ENCODE assay signal across 10 cellular contexts in the genomic region with DNA sequence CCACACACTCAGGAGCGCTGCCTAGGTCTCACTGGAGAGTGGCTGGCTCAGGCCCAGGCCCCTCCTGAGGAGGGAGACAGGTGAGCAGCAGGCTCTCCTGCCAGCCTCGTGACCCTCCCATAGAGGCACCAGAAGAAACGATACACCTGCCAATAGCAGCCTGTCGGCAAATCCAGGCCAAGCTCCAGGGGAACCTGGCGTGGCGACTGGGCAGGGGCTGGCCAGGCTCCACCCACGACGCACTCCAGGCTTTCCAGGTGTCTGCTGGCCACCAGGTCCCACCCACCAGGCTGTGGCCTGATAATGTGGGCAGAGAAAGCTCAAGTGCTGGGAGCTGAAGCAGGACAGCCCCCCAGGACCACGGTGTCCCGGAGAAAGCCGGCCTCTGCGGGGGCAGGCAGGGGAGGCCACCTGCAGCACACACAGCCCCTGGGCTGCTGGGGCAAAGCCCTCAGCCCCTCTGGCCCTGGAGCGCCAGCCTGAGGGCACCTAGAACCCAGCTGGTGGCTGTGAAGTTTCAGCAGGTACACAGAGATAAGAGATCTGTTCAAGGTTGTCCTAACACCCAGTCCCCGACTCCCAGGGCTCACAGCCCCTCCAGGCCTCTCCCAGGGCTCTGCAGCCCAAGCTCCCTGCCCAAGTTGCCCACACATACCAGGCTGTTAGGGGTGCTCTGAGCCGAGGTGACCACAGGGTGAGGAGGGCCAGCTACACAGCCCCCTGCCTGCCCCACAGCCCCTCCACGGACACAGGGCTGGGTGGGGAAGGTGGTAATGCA. TPM values are rescaled to one million over a fixed set of nuclear protein-coding genes. Genes with fewer than 3 reads are reported as not detected.
DNase-seq lines count a peak whose midpoint lies in the region; ATAC-seq and TF ChIP-seq lines count a peak whose summit lies in the region.
"Had no signal": no experiment of that assay in that cellular context is flagged by ENCODE, and none has a peak within 500 bp of the region (broad histone marks: within the 10 kb centered on the region; RNA-seq: fewer than 3 reads in every experiment).

No MANE protein-coding gene starts in this region.

- TF ChIP-seq CTCF in body of pancreas (IDR thresholded peaks at IDR 0.05) = peak in 1 of 7 experiments; percentile 0

- peak; percentile 80 for ATAC-seq in body of pancreas
- ATAC-seq in GM19035 (IDR thresholded peaks at IDR 0.05; ENCODE audit: unreplicated experiment) = no peak

- H3K9me3 ChIP-seq in body of pancreas (no peaks in the 10 kb centered on the region), mucosa of stomach (ENCODE audit: control insufficient read depth, low read length) (no peaks in the 10 kb centered on the region)
- H3K9me3 ChIP-seq: ascending aorta had no signal

- 22 to 26% methylated on average over 1 to 16 of the region's 16 CpGs for WGBS in body of pancreas, 2 donors

- no peaks in the 10 kb centered on the region for H3K27me3 ChIP-seq in body of pancreas
- no peaks in the 10 kb centered on the region for H3K27me3 ChIP-seq in mucosa of stomach (ENCODE audit: control insufficient read depth, insufficient read depth, low read length)
- H3K27me3 ChIP-seq: ascending aorta had no signal

- H3K4me3 ChIP-seq in body of pancreas = peak overlapping the region in 1 of 2 donors; percentile 92
- H3K4me3 ChIP-seq in mucosa of stomach (ENCODE audit: low read length) = no peak overlapping the region

- peak; percentile 25 to 64 (median 62) for TF ChIP-seq POLR2A in body of pancreas (IDR thresholded peaks at IDR 0.05)

- intact Hi-C loops in body of pancreas (cut with DNase I) = no loop called here

- in situ Hi-C loops in G401 (cut with HindIII; ENCODE audit: low sequenced_read_pairs) = no loop called here

- H3K4me1 ChIP-seq in body of pancreas (peaks cover 37% of the 10 kb centered on the region), mucosa of stomach (ENCODE audit: control insufficient read depth, insufficient read depth, low read length) (peaks cover 29% of the 10 kb centered on the region)

- DNase-seq in G401 (ENCODE audit: low spot score) (peak; percentile 91), NCI-H187 treated with DMSO at 0.1 percent for 48 hours (lab: John Stamatoyannopoulos, UW) (peak; percentile 95), body of pancreas (peak; percentile 95 to 98 (median 97)), dedifferentiated amniotic fluid mesenchymal stem cell (ENCODE audit: extremely low spot score) (no peak), NCI-H1930 (lab: John Stamatoyannopoulos, UW) (no peak), Kasumi-1 (lab: John Stamatoyannopoulos, UW) (no peak)

- peak overlapping the region; percentile 57 for H3K9ac ChIP-seq in mucosa of stomach (ENCODE audit: low read length)
- H3K9ac ChIP-seq: KMS-11 had no signal

- H3K27ac ChIP-seq in body of pancreas = peak overlapping the region; percentile 89 to 97 (median 92)
- H3K27ac ChIP-seq: ascending aorta, KMS-11 had no signal

- H3K36me3 ChIP-seq in body of pancreas (replicated peaks in 1 of 2; ENCODE audit: insufficient read depth in 1 of 2, low read depth in 2 of 2) = peaks cover 19 to 20% of the 10 kb centered on the region in 2 donors
- peaks cover 10% of the 10 kb centered on the region for H3K36me3 ChIP-seq in mucosa of stomach (ENCODE audit: control insufficient read depth, insufficient read depth, low read length)

RNA-seq across cellular contexts. Expression of a gene that starts 2.4 kb away (rescaled TPM):
- 53.0 and 60.8 TPM in 2 replicates for total RNA-seq in G401 (2014; rRNA removed; shearing (Covaris generic))
- 100 to 1,000 TPM in 1 of 2 donors, 10 to 100 TPM in 1; 83.8 to 113 TPM for total RNA-seq in body of pancreas

RNA-seq across cellular contexts. Expression of a gene that starts 9.0 kb away (rescaled TPM):
- 250 and 260 TPM in 2 replicates for total RNA-seq in G401 (2014; rRNA removed; shearing (Covaris generic))
- total RNA-seq in body of pancreas = 10 to 100 TPM; 22.1 to 31.0 TPM

RNA-seq across cellular contexts. Expression of a gene that starts 17.6 kb away (rescaled TPM):
- 312 and 362 TPM in 2 replicates for total RNA-seq in G401 (2014; rRNA removed; shearing (Covaris generic))
- 10 to 100 TPM; 20.2 to 33.0 TPM for total RNA-seq in body of pancreas

RNA-seq across cellular contexts. Expression of a gene that starts 22.3 kb away (rescaled TPM):
- total RNA-seq in G401 (2014; rRNA removed; shearing (Covaris generic)) = 13.0 and 13.7 TPM in 2 replicates
- 10 to 100 TPM; 38.9 to 41.2 TPM for total RNA-seq in body of pancreas

RNA-seq across cellular contexts. Expression of a gene that starts 26.8 kb away (rescaled TPM):
- 45.5 and 46.3 TPM in 2 replicates for total RNA-seq in G401 (2014; rRNA removed; shearing (Covaris generic))
- total RNA-seq in body of pancreas = 10 to 100 TPM; 14.8 TPM

Comparison
In these comparisons a context has a peak if more than half of its experiments do, and no peak if none do; other contexts are left out.
1. DNase-seq: peak in G401 (single experiment), NCI-H187 treated with DMSO at 0.1 percent for 48 hours (single experiment) and body of pancreas (4 of 4); none in dedifferentiated amniotic fluid mesenchymal stem cell (single experiment), NCI-H1930 (0 of 2) and Kasumi-1 (0 of 2).